8 cellular contexts compared by ENCODE assay signal in the genomic region with DNA sequence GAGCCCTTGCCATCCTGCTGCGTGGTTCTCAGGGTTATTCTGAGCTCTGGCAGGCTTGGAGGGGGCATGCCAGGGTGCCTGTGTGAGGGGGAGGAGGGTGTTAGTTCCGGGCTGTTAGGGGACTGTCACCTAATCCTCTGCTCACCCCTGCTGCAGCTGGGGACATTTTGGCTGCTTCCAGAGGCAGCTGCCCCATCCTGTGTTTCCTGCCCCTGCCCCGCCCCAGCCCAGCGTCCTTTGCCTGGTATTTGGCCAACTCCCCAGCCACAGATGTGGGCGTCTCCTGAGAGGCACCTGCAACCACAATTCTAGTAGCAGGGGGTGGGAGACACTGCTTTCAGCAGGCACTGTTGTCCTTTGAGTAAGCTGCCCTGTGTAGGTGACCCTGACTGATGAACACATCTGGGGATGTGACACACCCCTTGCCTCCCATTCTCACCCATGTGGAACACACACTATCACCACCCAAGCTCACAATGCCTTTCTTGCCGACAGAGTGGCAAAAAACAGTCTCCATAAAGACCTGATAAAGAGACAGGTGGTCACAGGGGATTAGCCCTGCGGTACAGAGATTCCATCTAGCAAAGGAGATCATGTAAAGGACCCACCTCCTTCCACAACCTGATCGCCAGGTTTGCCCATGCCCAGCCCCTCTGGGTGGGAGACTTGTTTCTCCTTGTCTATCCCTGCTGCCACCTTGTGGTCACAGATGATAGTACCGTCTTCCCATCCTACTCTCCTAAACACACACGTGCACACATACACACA. TPM values are rescaled to one million over a fixed set of nuclear protein-coding genes. Genes with fewer than 3 reads are reported as not detected.
DNase-seq lines count a peak whose midpoint lies in the region; ATAC-seq and TF ChIP-seq lines count a peak whose summit lies in the region.

A gene (minus strand): TSS at position 48 of the 768 bp plus-strand sequence. CDS start 35 bp downstream, at position 13.

- H3K4me3 ChIP-seq in AG04450 (ENCODE audit: low read depth, low read length): no peak within 1 kb of the TSS

- H3K27ac ChIP-seq in AG04450 (ENCODE audit: low read depth, low read length): no peak within 1 kb of the TSS

- POLR2A ChIA-PET in AG04450 (lab: Yijun Ruan, JAX): no interaction called here

- peaks cover 26% of the 10 kb centered on the region; the same call in 1 of the 2 replicates for H3K9me3 ChIP-seq in AG04450 (ENCODE audit: control insufficient read depth, insufficient read depth, low read length)

- peaks cover 5% of the 10 kb centered on the region for H3K27me3 ChIP-seq in AG04450 (ENCODE audit: control insufficient read depth, insufficient read depth, low read length)

- CTCF ChIA-PET in AG04450 (lab: Charles Lee): interaction anchor here (0.6 to 1.8 kb wide), 9 partner anchors 16 to 482 kb away, joined by 3 to 7 read pairs (median 3); a partner anchor contains a TSS

- DNase-seq in AG04450 (ENCODE audit: low read depth, low spot score) (peak; percentile 56), NCI-H226 (peak; percentile 43), cerebellar cortex (ENCODE audit: low spot score) (peak; percentile 90), left lobe of liver (ENCODE audit: low spot score) (peak; percentile 80)
- DNase-seq in activated CD4-positive, alpha-beta T cell treated with anti-CD3 and anti-CD28 coated beads for 24 hours (ENCODE audit: low read depth in 2 of 2): peak; percentile 62 to 74
- peak; percentile 67 for DNase-seq in stimulated activated CD4-positive, alpha-beta T cell treated with anti-CD3 and anti-CD28 coated beads, Interleukin-4, amount 100 ng/mL, for 1 hour

- peak; percentile 37 for ATAC-seq in GM21381 (IDR thresholded peaks at IDR 0.05; ENCODE audit: unreplicated experiment)
- ATAC-seq in left lobe of liver: peak; percentile 59
- ATAC-seq in HG02610 (IDR thresholded peaks at IDR 0.05; ENCODE audit: unreplicated experiment): no peak

- peak; percentile 82 for TF ChIP-seq CTCF in AG04450 (IDR thresholded peaks at IDR 0.05; ENCODE audit: low read depth, low read length)

RNA-seq across cellular contexts. Expression of the gene that starts here (rescaled TPM):
- 0.07 and 0.19 TPM in 2 replicates for polyA plus RNA-seq in AG04450 (2011; rRNA removed)
- polyA minus RNA-seq in AG04450 (2011; rRNA and poly(A)+ RNA removed): 0.17 and 0.46 TPM in 2 replicates
- total RNA-seq in left lobe of liver: 3.1 TPM

Comparison
In these comparisons a context has a peak if more than half of its experiments do, and no peak if none do; other contexts are left out.
1. Peak in DNase-seq in AG04450; RNA of the gene not detected or under 1 TPM.